19 cellular contexts compared by ENCODE assay signal in the genomic region with DNA sequence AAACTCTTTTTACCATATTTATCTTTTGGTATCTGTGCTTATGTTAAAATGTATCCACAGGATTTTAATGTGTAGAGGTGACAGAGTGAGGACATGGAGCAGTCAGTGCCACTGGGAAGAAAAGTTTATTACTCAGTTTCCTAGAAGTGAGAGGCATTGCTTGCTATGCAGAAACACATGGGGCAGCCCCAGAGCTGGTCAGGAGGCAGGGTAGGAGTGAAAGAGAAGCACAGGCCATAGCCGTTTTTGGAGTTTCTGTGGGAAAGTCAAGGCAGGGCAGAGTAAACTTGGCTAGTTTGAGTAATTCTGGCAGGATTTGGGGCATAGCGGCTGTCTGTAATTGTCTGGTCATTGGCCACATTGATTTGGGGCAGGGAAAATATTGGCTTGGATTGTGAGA.
DNase-seq lines count a peak whose midpoint lies in the region; ATAC-seq and TF ChIP-seq lines count a peak whose summit lies in the region.
"Had no signal": no experiment of that assay in that cellular context is flagged by ENCODE, and none has a peak within 500 bp of the region (broad histone marks: within the 10 kb centered on the region; RNA-seq: fewer than 3 reads in every experiment).

No MANE protein-coding gene starts in this region.

- H2BK12ac ChIP-seq in mesenchymal stem cell (ENCODE audit: low read length in 2 of 2), result no peak overlapping the region

- H3K27me3 ChIP-seq in CD4-positive, CD25-positive, alpha-beta regulatory T cell (ENCODE audit: control insufficient read depth, insufficient read depth, low read length), result no peaks in the 10 kb centered on the region
- no peaks in the 10 kb centered on the region for H3K27me3 ChIP-seq in mesenchymal stem cell (ENCODE audit: control insufficient read depth in 1 of 2, insufficient read depth in 1 of 2, low read length in 2 of 2)
- H3K27me3 ChIP-seq: ascending aorta, BLaER1, right lobe of liver, thyroid gland had no signal

- DNase-seq in CD4-positive, CD25-positive, alpha-beta regulatory T cell, result no peak
- no peak for DNase-seq in activated naive CD4-positive, alpha-beta T cell treated with anti-CD3 and anti-CD28 coated beads, Interleukin-2, amount 50 U/mL, for 72 hours (ENCODE audit: low spot score in 2 of 2)
- DNase-seq in mesenchymal stem cell, result no peak
- no peak for DNase-seq in COLO668 (lab: John Stamatoyannopoulos, UW; ENCODE audit: unreplicated experiment)
- DNase-seq in GM13977 (ENCODE audit: low spot score), result no peak
- DNase-seq: MM.1S; NCI-H2081 treated with DMSO at 0.1 percent for 48 hours; NCI-H524 treated with DMSO at 0.1 percent for 48 hours; nucleus accumbens; right lobe of liver; stimulated activated CD4-positive, alpha-beta T cell treated with anti-CD3 and anti-CD28 coated beads, Interleukin-2, amount 100 ng/mL, for 24 hours; thyroid gland had no signal

- no peak overlapping the region for H2AK5ac ChIP-seq in mesenchymal stem cell (ENCODE audit: low read length, severe bottlenecking)

- no peak for TF ChIP-seq CTCF in GM13977 (IDR thresholded peaks at IDR 0.05; ENCODE audit: extremely low read depth, insufficient read depth, missing control alignments)

- H3K14ac ChIP-seq in mesenchymal stem cell (ENCODE audit: low read length in 2 of 2), result no peak overlapping the region

- H2AFZ ChIP-seq in mesenchymal stem cell (ENCODE audit: low read depth, low read length), result no peak overlapping the region

- H3K4me3 ChIP-seq in CD4-positive, CD25-positive, alpha-beta regulatory T cell (ENCODE audit: low read depth, low read length), result peak overlapping the region; percentile 70
- no peak overlapping the region for H3K4me3 ChIP-seq in mesenchymal stem cell (ENCODE audit: insufficient read depth in 1 of 2, low read depth in 1 of 2, low read length in 2 of 2)
- H3K4me3 ChIP-seq: ascending aorta, BLaER1, coronary artery, right lobe of liver, SK-N-MC, thyroid gland had no signal

- peaks cover 6% of the 10 kb centered on the region for H3K79me1 ChIP-seq in mesenchymal stem cell (replicated peaks; ENCODE audit: low read length, poor library complexity, severe bottlenecking)

- H2BK5ac ChIP-seq in mesenchymal stem cell (ENCODE audit: low read depth, low read length, poor library complexity, severe bottlenecking), result no peak overlapping the region

- H3K27ac ChIP-seq in CD4-positive, CD25-positive, alpha-beta regulatory T cell (ENCODE audit: insufficient read depth, low read length, poor library complexity, severe bottlenecking), result no peak overlapping the region
- no peak overlapping the region for H3K27ac ChIP-seq in mesenchymal stem cell (ENCODE audit: low read length, poor library complexity, severe bottlenecking)
- H3K27ac ChIP-seq: ascending aorta, BLaER1, coronary artery, right lobe of liver, SK-N-MC, thyroid gland had no signal

- H2BK120ac ChIP-seq in mesenchymal stem cell (ENCODE audit: low read depth, low read length), result no peak overlapping the region

- ATAC-seq in CD4-positive, CD25-positive, alpha-beta regulatory T cell (ENCODE audit: low read depth in 2 of 2), result no peak
- peak in 1 of 2 donors; percentile 68 for ATAC-seq in activated naive CD4-positive, alpha-beta T cell treated with anti-CD3 and anti-CD28 coated beads, Interleukin-2, amount 50 U/mL, for 72 hours
- ATAC-seq in HG03521 (IDR thresholded peaks at IDR 0.05; ENCODE audit: unreplicated experiment) (no peak), HG02642 (IDR thresholded peaks at IDR 0.05; ENCODE audit: poor library complexity, unreplicated experiment) (no peak)

- no peaks in the 10 kb centered on the region for H3K36me3 ChIP-seq in CD4-positive, CD25-positive, alpha-beta regulatory T cell (ENCODE audit: control insufficient read depth, insufficient read depth, low read length)
- H3K36me3 ChIP-seq in ES-I3 (ENCODE audit: insufficient read depth, low read length) (no peaks in the 10 kb centered on the region), mesenchymal stem cell (ENCODE audit: control insufficient read depth in 1 of 2, insufficient read depth in 2 of 2, low read depth in 1 of 2, low read length in 2 of 2) (no peaks in the 10 kb centered on the region)
- H3K36me3 ChIP-seq: ascending aorta, BLaER1, right lobe of liver, thyroid gland had no signal

- no peak overlapping the region for H3K4ac ChIP-seq in mesenchymal stem cell (ENCODE audit: low read depth in 1 of 2, low read length in 2 of 2)

- no peaks in the 10 kb centered on the region for H3K9me3 ChIP-seq in CD4-positive, CD25-positive, alpha-beta regulatory T cell (ENCODE audit: control insufficient read depth in 2 of 2, low read length in 2 of 2)
- H3K9me3 ChIP-seq in ES-I3 (ENCODE audit: control insufficient read depth, insufficient read depth, low read length) (no peaks in the 10 kb centered on the region), mesenchymal stem cell (ENCODE audit: control insufficient read depth, low read length) (peaks cover 4% of the 10 kb centered on the region)
- H3K9me3 ChIP-seq: right lobe of liver, thyroid gland had no signal

- no peak overlapping the region for H4K91ac ChIP-seq in mesenchymal stem cell (ENCODE audit: low read length)

- H3K36me3 Mint-ChIP-seq in CD4-positive, CD25-positive, alpha-beta regulatory T cell, result no peaks in the 10 kb centered on the region
- peaks cover 0 to 6% of the 10 kb centered on the region in 2 donors for H3K36me3 Mint-ChIP-seq in activated naive CD4-positive, alpha-beta T cell treated with anti-CD3 and anti-CD28 coated beads, Interleukin-2, amount 50 U/mL, for 72 hours

- peaks cover 0 to 3% (median 0%) of the 10 kb centered on the region in 7 donors for H3K9me3 Mint-ChIP-seq in CD4-positive, CD25-positive, alpha-beta regulatory T cell
- H3K9me3 Mint-ChIP-seq in activated naive CD4-positive, alpha-beta T cell treated with anti-CD3 and anti-CD28 coated beads, Interleukin-2, amount 50 U/mL, for 72 hours, result peaks cover 0 to 13% of the 10 kb centered on the region in 2 donors

- 57% methylated on average over 2 of the region's 2 CpGs for WGBS in mesenchymal stem cell

- H3K4me1 ChIP-seq in CD4-positive, CD25-positive, alpha-beta regulatory T cell (ENCODE audit: control insufficient read depth, insufficient read depth, low read length, poor library complexity, severe bottlenecking), result no peaks in the 10 kb centered on the region
- H3K4me1 ChIP-seq in ES-I3 (ENCODE audit: insufficient read depth, low read length), result peaks cover 4% of the 10 kb centered on the region; the same call in 1 of the 2 replicates
- peaks cover 2% of the 10 kb centered on the region for H3K4me1 ChIP-seq in mesenchymal stem cell (ENCODE audit: control insufficient read depth, insufficient read depth, low read depth, low read length)
- H3K4me1 ChIP-seq: ascending aorta, BLaER1, right lobe of liver, thyroid gland had no signal

- H3K23ac ChIP-seq in mesenchymal stem cell (ENCODE audit: low read length in 2 of 2), result no peak overlapping the region

- H3K9ac ChIP-seq in ES-I3 (ENCODE audit: low read depth, low read length), result peak overlapping the region; percentile 83; the same call in 1 of the 2 replicates
- H3K9ac ChIP-seq in mesenchymal stem cell (ENCODE audit: low read length), result no peak overlapping the region
- H3K9ac ChIP-seq: BLaER1 had no signal

- peak overlapping the region in 1 of 3 donors; percentile 11 for H3K27ac Mint-ChIP-seq in CD4-positive, CD25-positive, alpha-beta regulatory T cell
- H3K27ac Mint-ChIP-seq in activated naive CD4-positive, alpha-beta T cell treated with anti-CD3 and anti-CD28 coated beads, Interleukin-2, amount 50 U/mL, for 72 hours, result peak overlapping the region; percentile 7 to 75

- H3K27me3 Mint-ChIP-seq in CD4-positive, CD25-positive, alpha-beta regulatory T cell, result peaks cover 18% of the 10 kb centered on the region

- no peak overlapping the region for H4K8ac ChIP-seq in mesenchymal stem cell (ENCODE audit: low read length)

- in situ Hi-C loops in GM13977 (cut with MboI; ENCODE audit: low pct_unique_long_range_greater_than_20kb, low sequenced_read_pairs, unreplicated experiment), result no loop called here

- peak overlapping the region; percentile 15 to 83 (median 22) for H3K4me3 Mint-ChIP-seq in CD4-positive, CD25-positive, alpha-beta regulatory T cell

- H3K18ac ChIP-seq in mesenchymal stem cell (ENCODE audit: low read depth in 1 of 2, low read length in 2 of 2), result no peak overlapping the region

- H3K4me2 ChIP-seq in mesenchymal stem cell (ENCODE audit: low read length, poor library complexity, severe bottlenecking), result peak overlapping the region; percentile 42
- H3K4me2 ChIP-seq: BLaER1 had no signal

- H3K4me1 Mint-ChIP-seq in CD4-positive, CD25-positive, alpha-beta regulatory T cell, result peaks cover 0 to 5% (median 2%) of the 10 kb centered on the region in 4 donors

- no peak overlapping the region for H2BK15ac ChIP-seq in mesenchymal stem cell (ENCODE audit: low read depth, poor library complexity, severe bottlenecking)
